In genomic region chrX:16839224-16839851, GRCh38 we compare ENCODE assay signal across 11 cellular contexts. TPM values are rescaled to one million over a fixed set of nuclear protein-coding genes. Genes with fewer than 3 reads are reported as not detected.
DNase-seq lines count a peak whose midpoint lies in the region; ATAC-seq and TF ChIP-seq lines count a peak whose summit lies in the region.
"Had no signal": no experiment of that assay in that cellular context is flagged by ENCODE, and none has a peak within 500 bp of the region (broad histone marks: within the 10 kb centered on the region; RNA-seq: fewer than 3 reads in every experiment).

No MANE protein-coding gene starts in this region.

- TF ChIP-seq CTCF in right atrium auricular region (IDR thresholded peaks at IDR 0.05) = no peak
- no peak for TF ChIP-seq CTCF in WERI-Rb-1 (IDR thresholded peaks at IDR 0.05; ENCODE audit: low read depth, low read length)
- no peak for TF ChIP-seq CTCF in tibial artery (IDR thresholded peaks at IDR 0.05)
- no peak for TF ChIP-seq CTCF in BE2C (IDR thresholded peaks at IDR 0.05; ENCODE audit: low read depth, low read length)

- no peaks in the 10 kb centered on the region for H3K27me3 ChIP-seq in right atrium auricular region
- H3K27me3 ChIP-seq in WERI-Rb-1 (ENCODE audit: insufficient read depth, low read depth, severe bottlenecking) = no peaks in the 10 kb centered on the region
- no peaks in the 10 kb centered on the region for H3K27me3 ChIP-seq in tibial artery
- no peaks in the 10 kb centered on the region for H3K27me3 ChIP-seq in BE2C
- H3K27me3 ChIP-seq: colonic mucosa, foreskin keratinocyte, tibial nerve had no signal

- H3K36me3 ChIP-seq in right atrium auricular region = peaks cover 35% of the 10 kb centered on the region
- H3K36me3 ChIP-seq in WERI-Rb-1 = peaks cover 91% of the 10 kb centered on the region
- H3K36me3 ChIP-seq in tibial artery = peaks cover 0 to 81% (median 53%) of the 10 kb centered on the region in 3 donors
- peaks cover 49% of the 10 kb centered on the region for H3K36me3 ChIP-seq in BE2C
- H3K36me3 ChIP-seq: colonic mucosa had no signal

- no peaks in the 10 kb centered on the region for H3K9me3 ChIP-seq in right atrium auricular region
- no peaks in the 10 kb centered on the region for H3K9me3 ChIP-seq in WERI-Rb-1 (ENCODE audit: severe bottlenecking)
- no peaks in the 10 kb centered on the region for H3K9me3 ChIP-seq in tibial artery
- no peaks in the 10 kb centered on the region for H3K9me3 ChIP-seq in BE2C
- H3K9me3 ChIP-seq: colonic mucosa, tibial nerve had no signal

- no peak overlapping the region for H3K4me3 ChIP-seq in right atrium auricular region
- no peak overlapping the region for H3K4me3 ChIP-seq in WERI-Rb-1 (ENCODE audit: low read depth, low read length)
- no peak overlapping the region for H3K4me3 ChIP-seq in tibial artery
- H3K4me3 ChIP-seq in BE2C (ENCODE audit: low read depth, low read length) = no peak overlapping the region
- H3K4me3 ChIP-seq: colonic mucosa, tibial nerve had no signal

- H3K4me1 ChIP-seq in right atrium auricular region = peaks cover 0 to 18% of the 10 kb centered on the region in 2 donors
- peaks cover 0 to 35% (median 13%) of the 10 kb centered on the region in 4 donors for H3K4me1 ChIP-seq in tibial artery
- H3K4me1 ChIP-seq in BE2C = no peaks in the 10 kb centered on the region
- H3K4me1 ChIP-seq: colonic mucosa, foreskin keratinocyte had no signal

- H3K27ac ChIP-seq in right atrium auricular region = peak overlapping the region in 1 of 2 donors; percentile 57
- peak overlapping the region; percentile 88 for H3K27ac ChIP-seq in WERI-Rb-1
- H3K27ac ChIP-seq in tibial artery = peak overlapping the region; percentile 60 to 64
- H3K27ac ChIP-seq: colonic mucosa, foreskin keratinocyte had no signal

- peak; percentile 31 for ATAC-seq in Right ventricle myocardium superior (ENCODE audit: poor library complexity)

- intact Hi-C loops in Right ventricle myocardium superior (cut with DNase I) = no loop called here
- intact Hi-C loops in tibial artery (cut with DNase I; ENCODE audit: low total_unique reads) = no loop called here

- DNase-seq in Right ventricle myocardium superior = no peak
- no peak for DNase-seq in right atrium auricular region (ENCODE audit: low spot score)
- peak; percentile 47 for DNase-seq in WERI-Rb-1
- DNase-seq in islet precursor cell = peak; percentile 56
- DNase-seq in tibial artery = no peak
- DNase-seq in stimulated activated CD4-positive, alpha-beta T cell treated with anti-CD3 and anti-CD28 coated beads, Interleukin-4, amount 100 ng/mL, for 24 hours = no peak
- no peak for DNase-seq in GM19238 (ENCODE audit: insufficient read length, low spot score)
- no peak for DNase-seq in BE2C
- DNase-seq: colonic mucosa had no signal

RNA-seq across cellular contexts. Expression of gene RBBP7, which starts 30.8 kb away (rescaled TPM):
- total RNA-seq in Right ventricle myocardium superior = 110 TPM
- 10 to 100 TPM; 70.7 to 72.2 TPM for total RNA-seq in right atrium auricular region
- polyA plus RNA-seq in BE2C (2012; ENCODE audit: insufficient read depth, insufficient read length, low read depth) = 88.2 TPM

RNA-seq across cellular contexts. Expression of gene TXLNG, which starts 53.1 kb away (rescaled TPM):
- total RNA-seq in Right ventricle myocardium superior (4.5 TPM), right atrium auricular region (10 to 100 TPM in 1 of 2 donors, 1 to 10 TPM in 1; 6.2 to 10.1 TPM)
- polyA plus RNA-seq in BE2C (2012; ENCODE audit: insufficient read depth, insufficient read length, low read depth) = 19.3 TPM

Comparison
In these comparisons a context has a peak if more than half of its experiments do, and no peak if none do; other contexts are left out.
1. DNase-seq: peak in WERI-Rb-1 (single experiment) and islet precursor cell (single experiment); none in Right ventricle myocardium superior (single experiment), right atrium auricular region (single experiment), tibial artery (0 of 2), stimulated activated CD4-positive, alpha-beta T cell treated with anti-CD3 and anti-CD28 coated beads, Interleukin-4, amount 100 ng/mL, for 24 hours (single experiment), GM19238 (single experiment) and BE2C (single experiment).